ENCODE assay signal across 1 cellular context in genomic region chr19:39970674-39971379, GRCh38.
A peak's percentile ranks its signal among the peaks of the same experiment; 100 is the strongest.
TF ChIP-seq lines count a peak whose summit lies in the region.

PSMC4 (plus strand) TSS chr19:39971165; CDS start chr19:39971203, 38 bp downstream.

TF ChIP-seq in HepG2, 621 proteins besides CTCF, POLR2A, EP300 and RAD21 (continued from another document and continues in another):
- TF ChIP-seq ZNF770 (CRISPR knock-in tag; IDR thresholded peaks at IDR 0.05) (peak; percentile 68), BCL6 (CRISPR knock-in tag; IDR thresholded peaks at IDR 0.05) (peak; percentile 91), ZNF3 (CRISPR knock-in tag; IDR thresholded peaks at IDR 0.05) (no peak), SRSF4 (IDR thresholded peaks at IDR 0.05; ENCODE audit: low read depth, low read length, poor library complexity, severe bottlenecking) (no peak), TOE1 (CRISPR knock-in tag; IDR thresholded peaks at IDR 0.05) (peak; percentile 60; the same call in 1 of the 2 replicates), SUZ12 (IDR thresholded peaks at IDR 0.05; ENCODE audit: low read depth, low read length) (peak; percentile 81), ZNF784 (CRISPR knock-in tag; IDR thresholded peaks at IDR 0.05; ENCODE audit: borderline replicate concordance) (peak; percentile 50; the same call in 1 of the 2 replicates), UBTF (CRISPR knock-in tag; IDR thresholded peaks at IDR 0.05) (peak; percentile 79), ZNF33A (CRISPR knock-in tag; IDR thresholded peaks at IDR 0.05; ENCODE audit: borderline replicate concordance) (0 out of 2 replicates have a peak, but pooled peaks have one; percentile 62), ZNF329 (CRISPR knock-in tag; IDR thresholded peaks at IDR 0.05; ENCODE audit: low read depth) (0 out of 2 replicates have a peak, but pooled peaks have one; percentile 41), ZNF24 (IDR thresholded peaks at IDR 0.05) (no peak), CCDC6 (CRISPR knock-in tag; IDR thresholded peaks at IDR 0.05) (peak; percentile 75; the same call in 1 of the 2 replicates), PRMT3 (CRISPR knock-in tag; IDR thresholded peaks at IDR 0.05; ENCODE audit: borderline replicate concordance, low read depth) (peak; percentile 78; the same call in 1 of the 2 replicates), ZNF143 (CRISPR knock-in tag; IDR thresholded peaks at IDR 0.05) (peak; percentile 99), ZBTB21 (CRISPR knock-in tag; IDR thresholded peaks at IDR 0.05) (peak; percentile 76; the same call in 1 of the 2 replicates), ZNF788 (CRISPR knock-in tag; IDR thresholded peaks at IDR 0.05; ENCODE audit: borderline replicate concordance) (peak; percentile 92; the same call in 1 of the 2 replicates), SP4 (CRISPR knock-in tag; IDR thresholded peaks at IDR 0.05) (peak; percentile 75; the same call in 1 of the 2 replicates), LBX2 (CRISPR knock-in tag; IDR thresholded peaks at IDR 0.05; ENCODE audit: borderline replicate concordance) (0 out of 2 replicates have a peak, but pooled peaks have one; percentile 18), ZC3H13 (CRISPR knock-in tag; IDR thresholded peaks at IDR 0.05) (no peak), ZNF557 (CRISPR knock-in tag; IDR thresholded peaks at IDR 0.05) (peak; percentile 89; the same call in 1 of the 2 replicates)
- TF ChIP-seq, protein P1, sequence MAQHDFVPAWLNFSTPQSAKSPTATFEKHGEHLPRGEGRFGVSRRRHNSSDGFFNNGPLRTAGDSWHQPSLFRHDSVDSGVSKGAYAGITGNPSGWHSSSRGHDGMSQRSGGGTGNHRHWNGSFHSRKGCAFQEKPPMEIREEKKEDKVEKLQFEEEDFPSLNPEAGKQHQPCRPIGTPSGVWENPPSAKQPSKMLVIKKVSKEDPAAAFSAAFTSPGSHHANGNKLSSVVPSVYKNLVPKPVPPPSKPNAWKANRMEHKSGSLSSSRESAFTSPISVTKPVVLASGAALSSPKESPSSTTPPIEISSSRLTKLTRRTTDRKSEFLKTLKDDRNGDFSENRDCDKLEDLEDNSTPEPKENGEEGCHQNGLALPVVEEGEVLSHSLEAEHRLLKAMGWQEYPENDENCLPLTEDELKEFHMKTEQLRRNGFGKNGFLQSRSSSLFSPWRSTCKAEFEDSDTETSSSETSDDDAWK (CRISPR knock-in tag; IDR thresholded peaks at IDR 0.05) = no peak
- TF ChIP-seq, protein P2, sequence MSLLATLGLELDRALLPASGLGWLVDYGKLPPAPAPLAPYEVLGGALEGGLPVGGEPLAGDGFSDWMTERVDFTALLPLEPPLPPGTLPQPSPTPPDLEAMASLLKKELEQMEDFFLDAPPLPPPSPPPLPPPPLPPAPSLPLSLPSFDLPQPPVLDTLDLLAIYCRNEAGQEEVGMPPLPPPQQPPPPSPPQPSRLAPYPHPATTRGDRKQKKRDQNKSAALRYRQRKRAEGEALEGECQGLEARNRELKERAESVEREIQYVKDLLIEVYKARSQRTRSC (CRISPR knock-in tag; IDR thresholded peaks at IDR 0.05; ENCODE audit: low read depth) = 0 out of 2 replicates have a peak, but pooled peaks have one; percentile 54
- TF ChIP-seq, protein P3, sequence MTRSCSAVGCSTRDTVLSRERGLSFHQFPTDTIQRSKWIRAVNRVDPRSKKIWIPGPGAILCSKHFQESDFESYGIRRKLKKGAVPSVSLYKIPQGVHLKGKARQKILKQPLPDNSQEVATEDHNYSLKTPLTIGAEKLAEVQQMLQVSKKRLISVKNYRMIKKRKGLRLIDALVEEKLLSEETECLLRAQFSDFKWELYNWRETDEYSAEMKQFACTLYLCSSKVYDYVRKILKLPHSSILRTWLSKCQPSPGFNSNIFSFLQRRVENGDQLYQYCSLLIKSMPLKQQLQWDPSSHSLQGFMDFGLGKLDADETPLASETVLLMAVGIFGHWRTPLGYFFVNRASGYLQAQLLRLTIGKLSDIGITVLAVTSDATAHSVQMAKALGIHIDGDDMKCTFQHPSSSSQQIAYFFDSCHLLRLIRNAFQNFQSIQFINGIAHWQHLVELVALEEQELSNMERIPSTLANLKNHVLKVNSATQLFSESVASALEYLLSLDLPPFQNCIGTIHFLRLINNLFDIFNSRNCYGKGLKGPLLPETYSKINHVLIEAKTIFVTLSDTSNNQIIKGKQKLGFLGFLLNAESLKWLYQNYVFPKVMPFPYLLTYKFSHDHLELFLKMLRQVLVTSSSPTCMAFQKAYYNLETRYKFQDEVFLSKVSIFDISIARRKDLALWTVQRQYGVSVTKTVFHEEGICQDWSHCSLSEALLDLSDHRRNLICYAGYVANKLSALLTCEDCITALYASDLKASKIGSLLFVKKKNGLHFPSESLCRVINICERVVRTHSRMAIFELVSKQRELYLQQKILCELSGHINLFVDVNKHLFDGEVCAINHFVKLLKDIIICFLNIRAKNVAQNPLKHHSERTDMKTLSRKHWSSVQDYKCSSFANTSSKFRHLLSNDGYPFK (CRISPR knock-in tag; IDR thresholded peaks at IDR 0.05; ENCODE audit: borderline replicate concordance) = peak; percentile 91
- TF ChIP-seq, protein P4, sequence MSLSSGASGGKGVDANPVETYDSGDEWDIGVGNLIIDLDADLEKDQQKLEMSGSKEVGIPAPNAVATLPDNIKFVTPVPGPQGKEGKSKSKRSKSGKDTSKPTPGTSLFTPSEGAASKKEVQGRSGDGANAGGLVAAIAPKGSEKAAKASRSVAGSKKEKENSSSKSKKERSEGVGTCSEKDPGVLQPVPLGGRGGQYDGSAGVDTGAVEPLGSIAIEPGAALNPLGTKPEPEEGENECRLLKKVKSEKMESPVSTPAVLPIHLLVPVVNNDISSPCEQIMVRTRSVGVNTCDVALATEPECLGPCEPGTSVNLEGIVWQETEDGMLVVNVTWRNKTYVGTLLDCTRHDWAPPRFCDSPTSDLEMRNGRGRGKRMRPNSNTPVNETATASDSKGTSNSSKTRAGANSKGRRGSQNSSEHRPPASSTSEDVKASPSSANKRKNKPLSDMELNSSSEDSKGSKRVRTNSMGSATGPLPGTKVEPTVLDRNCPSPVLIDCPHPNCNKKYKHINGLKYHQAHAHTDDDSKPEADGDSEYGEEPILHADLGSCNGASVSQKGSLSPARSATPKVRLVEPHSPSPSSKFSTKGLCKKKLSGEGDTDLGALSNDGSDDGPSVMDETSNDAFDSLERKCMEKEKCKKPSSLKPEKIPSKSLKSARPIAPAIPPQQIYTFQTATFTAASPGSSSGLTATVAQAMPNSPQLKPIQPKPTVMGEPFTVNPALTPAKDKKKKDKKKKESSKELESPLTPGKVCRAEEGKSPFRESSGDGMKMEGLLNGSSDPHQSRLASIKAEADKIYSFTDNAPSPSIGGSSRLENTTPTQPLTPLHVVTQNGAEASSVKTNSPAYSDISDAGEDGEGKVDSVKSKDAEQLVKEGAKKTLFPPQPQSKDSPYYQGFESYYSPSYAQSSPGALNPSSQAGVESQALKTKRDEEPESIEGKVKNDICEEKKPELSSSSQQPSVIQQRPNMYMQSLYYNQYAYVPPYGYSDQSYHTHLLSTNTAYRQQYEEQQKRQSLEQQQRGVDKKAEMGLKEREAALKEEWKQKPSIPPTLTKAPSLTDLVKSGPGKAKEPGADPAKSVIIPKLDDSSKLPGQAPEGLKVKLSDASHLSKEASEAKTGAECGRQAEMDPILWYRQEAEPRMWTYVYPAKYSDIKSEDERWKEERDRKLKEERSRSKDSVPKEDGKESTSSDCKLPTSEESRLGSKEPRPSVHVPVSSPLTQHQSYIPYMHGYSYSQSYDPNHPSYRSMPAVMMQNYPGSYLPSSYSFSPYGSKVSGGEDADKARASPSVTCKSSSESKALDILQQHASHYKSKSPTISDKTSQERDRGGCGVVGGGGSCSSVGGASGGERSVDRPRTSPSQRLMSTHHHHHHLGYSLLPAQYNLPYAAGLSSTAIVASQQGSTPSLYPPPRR (CRISPR knock-in tag; IDR thresholded peaks at IDR 0.05; ENCODE audit: borderline replicate concordance) = peak; percentile 70; the same call in 1 of the 2 replicates
- TF ChIP-seq, protein P5, sequence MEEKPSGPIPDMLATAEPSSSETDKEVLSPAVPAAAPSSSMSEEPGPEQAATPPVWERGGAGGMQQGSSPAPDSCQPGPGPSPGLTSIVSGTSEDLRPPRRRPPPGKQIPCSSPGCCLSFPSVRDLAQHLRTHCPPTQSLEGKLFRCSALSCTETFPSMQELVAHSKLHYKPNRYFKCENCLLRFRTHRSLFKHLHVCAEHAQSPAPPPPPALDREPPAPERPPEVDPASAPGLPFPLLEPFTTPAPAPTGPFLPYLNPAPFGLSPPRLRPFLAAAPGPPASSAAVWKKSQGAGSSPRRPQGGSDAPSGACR (CRISPR knock-in tag; IDR thresholded peaks at IDR 0.05) = no peak; the same call in 1 of the 2 replicates
- TF ChIP-seq, protein P6, sequence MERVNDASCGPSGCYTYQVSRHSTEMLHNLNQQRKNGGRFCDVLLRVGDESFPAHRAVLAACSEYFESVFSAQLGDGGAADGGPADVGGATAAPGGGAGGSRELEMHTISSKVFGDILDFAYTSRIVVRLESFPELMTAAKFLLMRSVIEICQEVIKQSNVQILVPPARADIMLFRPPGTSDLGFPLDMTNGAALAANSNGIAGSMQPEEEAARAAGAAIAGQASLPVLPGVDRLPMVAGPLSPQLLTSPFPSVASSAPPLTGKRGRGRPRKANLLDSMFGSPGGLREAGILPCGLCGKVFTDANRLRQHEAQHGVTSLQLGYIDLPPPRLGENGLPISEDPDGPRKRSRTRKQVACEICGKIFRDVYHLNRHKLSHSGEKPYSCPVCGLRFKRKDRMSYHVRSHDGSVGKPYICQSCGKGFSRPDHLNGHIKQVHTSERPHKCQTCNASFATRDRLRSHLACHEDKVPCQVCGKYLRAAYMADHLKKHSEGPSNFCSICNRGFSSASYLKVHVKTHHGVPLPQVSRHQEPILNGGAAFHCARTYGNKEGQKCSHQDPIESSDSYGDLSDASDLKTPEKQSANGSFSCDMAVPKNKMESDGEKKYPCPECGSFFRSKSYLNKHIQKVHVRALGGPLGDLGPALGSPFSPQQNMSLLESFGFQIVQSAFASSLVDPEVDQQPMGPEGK (CRISPR knock-in tag; IDR thresholded peaks at IDR 0.05) = peak; percentile 87
- TF ChIP-seq, protein P7, sequence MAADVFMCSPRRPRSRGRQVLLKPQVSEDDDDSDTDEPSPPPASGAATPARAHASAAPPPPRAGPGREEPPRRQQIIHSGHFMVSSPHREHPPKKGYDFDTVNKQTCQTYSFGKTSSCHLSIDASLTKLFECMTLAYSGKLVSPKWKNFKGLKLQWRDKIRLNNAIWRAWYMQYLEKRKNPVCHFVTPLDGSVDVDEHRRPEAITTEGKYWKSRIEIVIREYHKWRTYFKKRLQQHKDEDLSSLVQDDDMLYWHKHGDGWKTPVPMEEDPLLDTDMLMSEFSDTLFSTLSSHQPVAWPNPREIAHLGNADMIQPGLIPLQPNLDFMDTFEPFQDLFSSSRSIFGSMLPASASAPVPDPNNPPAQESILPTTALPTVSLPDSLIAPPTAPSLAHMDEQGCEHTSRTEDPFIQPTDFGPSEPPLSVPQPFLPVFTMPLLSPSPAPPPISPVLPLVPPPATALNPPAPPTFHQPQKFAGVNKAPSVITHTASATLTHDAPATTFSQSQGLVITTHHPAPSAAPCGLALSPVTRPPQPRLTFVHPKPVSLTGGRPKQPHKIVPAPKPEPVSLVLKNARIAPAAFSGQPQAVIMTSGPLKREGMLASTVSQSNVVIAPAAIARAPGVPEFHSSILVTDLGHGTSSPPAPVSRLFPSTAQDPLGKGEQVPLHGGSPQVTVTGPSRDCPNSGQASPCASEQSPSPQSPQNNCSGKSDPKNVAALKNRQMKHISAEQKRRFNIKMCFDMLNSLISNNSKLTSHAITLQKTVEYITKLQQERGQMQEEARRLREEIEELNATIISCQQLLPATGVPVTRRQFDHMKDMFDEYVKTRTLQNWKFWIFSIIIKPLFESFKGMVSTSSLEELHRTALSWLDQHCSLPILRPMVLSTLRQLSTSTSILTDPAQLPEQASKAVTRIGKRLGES (CRISPR knock-in tag; IDR thresholded peaks at IDR 0.05; ENCODE audit: borderline replicate concordance) = 0 out of 2 replicates have a peak, but pooled peaks have one; percentile 9
- TF ChIP-seq, protein P8, sequence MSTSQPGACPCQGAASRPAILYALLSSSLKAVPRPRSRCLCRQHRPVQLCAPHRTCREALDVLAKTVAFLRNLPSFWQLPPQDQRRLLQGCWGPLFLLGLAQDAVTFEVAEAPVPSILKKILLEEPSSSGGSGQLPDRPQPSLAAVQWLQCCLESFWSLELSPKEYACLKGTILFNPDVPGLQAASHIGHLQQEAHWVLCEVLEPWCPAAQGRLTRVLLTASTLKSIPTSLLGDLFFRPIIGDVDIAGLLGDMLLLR (CRISPR knock-in tag; IDR thresholded peaks at IDR 0.05) = peak; percentile 41; the same call in 1 of the 2 replicates
